In genomic region chr21:14520535-14520934, GRCh38 we compare ENCODE assay signal across 14 cellular contexts. TPM values are rescaled to one million over a fixed set of nuclear protein-coding genes. Genes with fewer than 3 reads are reported as not detected.
A peak's percentile ranks its signal among the peaks of the same experiment; 100 is the strongest.
DNase-seq lines count a peak whose midpoint lies in the region; ATAC-seq and TF ChIP-seq lines count a peak whose summit lies in the region.
"Had no signal": no experiment of that assay in that cellular context is flagged by ENCODE, and none has a peak within 500 bp of the region (broad histone marks: within the 10 kb centered on the region; RNA-seq: fewer than 3 reads in every experiment).

No MANE protein-coding gene starts in this region.

- H3K9me3 ChIP-seq in suprapubic skin (no peaks in the 10 kb centered on the region), SJCRH30 (replicated peaks) (no peaks in the 10 kb centered on the region)
- H3K9me3 ChIP-seq: body of pancreas had no signal

- WGBS in suprapubic skin, result 40% methylated on average over 7 of the region's 7 CpGs

- no peaks in the 10 kb centered on the region for H3K4me1 ChIP-seq in suprapubic skin
- H3K4me1 ChIP-seq in SJCRH30, result no peaks in the 10 kb centered on the region; the same call in 1 of the 2 replicates
- H3K4me1 ChIP-seq: body of pancreas had no signal

- TF ChIP-seq CTCF in glutamatergic neuron (IDR thresholded peaks at IDR 0.05; ENCODE audit: partially characterized antibody, unreplicated experiment), result no peak
- no peak for TF ChIP-seq CTCF in suprapubic skin (IDR thresholded peaks at IDR 0.05)

- H3K27ac ChIP-seq in suprapubic skin (no peak overlapping the region), SJCRH30 (no peak overlapping the region)
- H3K27ac ChIP-seq: body of pancreas, C4-2B had no signal

- peaks cover 61% of the 10 kb centered on the region for H3K36me3 Mint-ChIP-seq in stimulated activated naive CD8-positive, alpha-beta T cell treated with anti-CD3 and anti-CD28 coated beads, Interleukin-15, Interleukin-2, amounts not matched to agents 100 ng/mL and 50 ng/mL, for 24 hours (ENCODE audit: low read depth)
- no peaks in the 10 kb centered on the region for H3K36me3 Mint-ChIP-seq in glutamatergic neuron (ENCODE audit: unreplicated experiment)

- H3K36me3 ChIP-seq in suprapubic skin (no peaks in the 10 kb centered on the region), SJCRH30 (no peaks in the 10 kb centered on the region)

- H3K4me3 ChIP-seq in suprapubic skin (no peak overlapping the region), SJCRH30 (no peak overlapping the region)
- H3K4me3 ChIP-seq: body of pancreas had no signal

- peaks cover 58% of the 10 kb centered on the region for H3K4me1 Mint-ChIP-seq in stimulated activated naive CD8-positive, alpha-beta T cell treated with anti-CD3 and anti-CD28 coated beads, Interleukin-15, Interleukin-2, amounts not matched to agents 100 ng/mL and 50 ng/mL, for 24 hours (ENCODE audit: low read depth)
- peaks cover 21% of the 10 kb centered on the region for H3K4me1 Mint-ChIP-seq in glutamatergic neuron (ENCODE audit: low read depth, unreplicated experiment)

- no peaks in the 10 kb centered on the region for H3K27me3 Mint-ChIP-seq in stimulated activated naive CD8-positive, alpha-beta T cell treated with anti-CD3 and anti-CD28 coated beads, Interleukin-15, Interleukin-2, amounts not matched to agents 100 ng/mL and 50 ng/mL, for 24 hours
- no peaks in the 10 kb centered on the region for H3K27me3 Mint-ChIP-seq in glutamatergic neuron (ENCODE audit: unreplicated experiment)

- H3K27ac Mint-ChIP-seq in stimulated activated naive CD8-positive, alpha-beta T cell treated with anti-CD3 and anti-CD28 coated beads, Interleukin-15, Interleukin-2, amounts not matched to agents 100 ng/mL and 50 ng/mL, for 24 hours, result no peak overlapping the region
- H3K27ac Mint-ChIP-seq in glutamatergic neuron (ENCODE audit: unreplicated experiment), result peak overlapping the region; percentile 50

- H3K4me3 Mint-ChIP-seq in stimulated activated naive CD8-positive, alpha-beta T cell treated with anti-CD3 and anti-CD28 coated beads, Interleukin-15, Interleukin-2, amounts not matched to agents 100 ng/mL and 50 ng/mL, for 24 hours, result peak overlapping the region; percentile 35
- H3K4me3 Mint-ChIP-seq in glutamatergic neuron (ENCODE audit: unreplicated experiment), result no peak overlapping the region

- H3K27me3 ChIP-seq in suprapubic skin (no peaks in the 10 kb centered on the region), SJCRH30 (no peaks in the 10 kb centered on the region)
- H3K27me3 ChIP-seq: body of pancreas had no signal

- TF ChIP-seq EP300 in suprapubic skin (IDR thresholded peaks at IDR 0.05), result no peak

- no peak for ATAC-seq in stimulated activated naive CD8-positive, alpha-beta T cell treated with anti-CD3 and anti-CD28 coated beads, Interleukin-15, Interleukin-2, amounts not matched to agents 100 U/mL and 50 U/mL, for 24 hours
- ATAC-seq: body of pancreas, esophagus mucosa, PC-3 had no signal

- no peaks in the 10 kb centered on the region for H3K9me3 Mint-ChIP-seq in stimulated activated naive CD8-positive, alpha-beta T cell treated with anti-CD3 and anti-CD28 coated beads, Interleukin-15, Interleukin-2, amounts not matched to agents 100 ng/mL and 50 ng/mL, for 24 hours
- H3K9me3 Mint-ChIP-seq in glutamatergic neuron (ENCODE audit: unreplicated experiment), result no peaks in the 10 kb centered on the region

- no peak for DNase-seq in stimulated activated naive CD8-positive, alpha-beta T cell treated with anti-CD3 and anti-CD28 coated beads, Interleukin-15, Interleukin-2, amounts not matched to agents 100 U/mL and 50 U/mL, for 24 hours
- peak; percentile 95 for DNase-seq in SIG-M5 treated with dmso at 0.1 percent for 504 hours (lab: John Stamatoyannopoulos, UW; ENCODE audit: unreplicated experiment)
- no peak for DNase-seq in glutamatergic neuron
- no peak for DNase-seq in suprapubic skin (ENCODE audit: low spot score in 2 of 2)
- DNase-seq in SJCRH30, result no peak
- no peak for DNase-seq in T-helper 9 cell
- no peak for DNase-seq in middle frontal gyrus (ENCODE audit: extremely low spot score, low spot score)
- DNase-seq: activated CD4-positive, alpha-beta T cell treated with anti-CD3 and anti-CD28 coated beads for 48 hours; body of pancreas; PC-3 had no signal

- TF ChIP-seq POLR2A in suprapubic skin (IDR thresholded peaks at IDR 0.05), result no peak

RNA-seq across cellular contexts. Expression of gene SAMSN1, which starts 25.6 kb away (rescaled TPM):
- total RNA-seq in glutamatergic neuron (ENCODE audit: unreplicated experiment) (28.3 TPM), suprapubic skin (1 to 10 TPM in 1 of 4 donors, under 1 TPM in 3; 0.80 to 1.9 (median 0.93) TPM)
- total RNA-seq in SJCRH30 (2014; rRNA removed; shearing (Covaris generic)), result 0.12 and 0.13 TPM in 2 replicates
- total RNA-seq: M059J, PC-3 had no signal

Comparison
In these comparisons a context has a peak if more than half of its experiments do, and no peak if none do; other contexts are left out.
1. RNA of gene SAMSN1, which starts 25.6 kb away (total RNA-seq): 28.3 TPM in glutamatergic neuron (single experiment); 0.80 to 1.9 TPM in suprapubic skin and 0.12 to 0.13 TPM in SJCRH30; every median in the first group is over 10 times any median in the second.